In the genomic region with DNA sequence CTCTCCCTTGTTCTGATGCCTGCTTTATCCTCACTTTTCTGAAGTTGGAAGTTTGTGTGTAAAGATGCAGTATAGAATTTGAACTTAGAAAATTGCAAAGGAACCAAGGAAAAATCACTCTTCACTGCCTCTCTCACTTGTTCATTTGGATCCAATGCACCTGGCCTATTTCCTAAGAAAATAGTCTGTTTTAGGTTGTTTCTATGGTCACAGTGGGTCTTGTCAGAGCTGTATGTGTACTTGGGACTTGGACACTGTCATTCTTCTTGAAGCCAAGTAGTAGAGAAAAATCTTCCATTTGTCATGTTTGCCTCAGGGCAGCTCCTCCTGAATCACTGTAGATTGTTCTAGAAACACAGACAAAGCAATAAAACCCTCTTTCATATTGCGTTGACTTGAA, we compare ENCODE assay signal across 19 cellular contexts.
A peak's percentile ranks its signal among the peaks of the same experiment; 100 is the strongest.
DNase-seq lines count a peak whose midpoint lies in the region; ATAC-seq and TF ChIP-seq lines count a peak whose summit lies in the region.
"Had no signal": no experiment of that assay in that cellular context is flagged by ENCODE, and none has a peak within 500 bp of the region (broad histone marks: within the 10 kb centered on the region; RNA-seq: fewer than 3 reads in every experiment).

No MANE protein-coding gene starts in this region.

- no peak for ATAC-seq in naive thymus-derived CD4-positive, alpha-beta T cell

- no peaks in the 10 kb centered on the region for H3K36me3 Mint-ChIP-seq in neural crest cell (ENCODE audit: low read depth)
- no peaks in the 10 kb centered on the region for H3K36me3 Mint-ChIP-seq in type B pancreatic cell
- H3K36me3 Mint-ChIP-seq in naive thymus-derived CD4-positive, alpha-beta T cell, result no peaks in the 10 kb centered on the region
- H3K36me3 Mint-ChIP-seq: immature natural killer cell had no signal

- H3K27ac ChIP-seq in esophagus squamous epithelium, result peak overlapping the region; percentile 3 to 47 (median 33)
- H3K27ac ChIP-seq in naive thymus-derived CD4-positive, alpha-beta T cell (ENCODE audit: low read depth, low read length), result no peak overlapping the region
- no peak overlapping the region for H3K27ac ChIP-seq in ovary
- H3K27ac ChIP-seq: 22Rv1 had no signal

- WGBS in esophagus squamous epithelium, 2 donors, result 65 to 75% methylated on average over 1 of the region's 1 CpG
- 85 to 99% (median 95%) methylated on average over 1 of the region's 1 CpG for WGBS in ovary, 3 donors

- H3K27ac Mint-ChIP-seq in neural crest cell (ENCODE audit: unreplicated experiment) (peak overlapping the region; percentile 72), type B pancreatic cell (peak overlapping the region; percentile 7)
- H3K27ac Mint-ChIP-seq in naive thymus-derived CD4-positive, alpha-beta T cell, result no peak overlapping the region
- H3K27ac Mint-ChIP-seq: CD4-positive, alpha-beta T cell; immature natural killer cell; stimulated activated naive CD8-positive, alpha-beta T cell treated with anti-CD3 and anti-CD28 coated beads, Interleukin-15, Interleukin-2, amounts not matched to agents 100 ng/mL and 50 ng/mL, for 24 hours had no signal

- H3K4me1 Mint-ChIP-seq in neural crest cell (peaks cover 12% of the 10 kb centered on the region), type B pancreatic cell (ENCODE audit: unreplicated experiment) (peaks cover 22% of the 10 kb centered on the region)
- H3K4me1 Mint-ChIP-seq in naive thymus-derived CD4-positive, alpha-beta T cell, result no peaks in the 10 kb centered on the region
- H3K4me1 Mint-ChIP-seq: central memory CD8-positive, alpha-beta T cell; immature natural killer cell had no signal

- TF ChIP-seq POLR2A in esophagus squamous epithelium (IDR thresholded peaks at IDR 0.05), result no peak
- no peak for TF ChIP-seq POLR2A in ovary (IDR thresholded peaks at IDR 0.05)

- peak; percentile 38 for DNase-seq in DMS53 (lab: John Stamatoyannopoulos, UW)
- DNase-seq in DMS53 treated with DMSO at 0.1 percent for 48 hours (lab: John Stamatoyannopoulos, UW; ENCODE audit: unreplicated experiment), result no peak
- DNase-seq in esophagus squamous epithelium (lab: John Stamatoyannopoulos, UW), result no peak
- no peak for DNase-seq in neural crest cell (ENCODE audit: low read depth, low spot score)
- DNase-seq in type B pancreatic cell (ENCODE audit: extremely low spot score, unreplicated experiment), result no peak
- DNase-seq in hypothalamus (lab: John Stamatoyannopoulos, UW), result no peak
- no peak for DNase-seq in naive thymus-derived CD4-positive, alpha-beta T cell
- no peak for DNase-seq in ovary
- DNase-seq: CD4-positive, alpha-beta T cell; GDM1; H9; immature natural killer cell; NCI-H2029 treated with DMSO at 0.1 percent for 48 hours; NCI-H82; retina; SHP77 had no signal

- H3K9me3 Mint-ChIP-seq in neural crest cell, result peaks cover 2% of the 10 kb centered on the region
- peaks cover 5% of the 10 kb centered on the region for H3K9me3 Mint-ChIP-seq in type B pancreatic cell
- H3K9me3 Mint-ChIP-seq in naive thymus-derived CD4-positive, alpha-beta T cell, result no peaks in the 10 kb centered on the region
- H3K9me3 Mint-ChIP-seq: CD4-positive, alpha-beta T cell; H9; immature natural killer cell; stimulated activated naive CD8-positive, alpha-beta T cell treated with anti-CD3 and anti-CD28 coated beads, Interleukin-15, Interleukin-2, amounts not matched to agents 100 ng/mL and 50 ng/mL, for 24 hours had no signal

- H3K4me3 ChIP-seq in esophagus squamous epithelium (no peak overlapping the region), ovary (no peak overlapping the region)
- H3K4me3 ChIP-seq in naive thymus-derived CD4-positive, alpha-beta T cell (ENCODE audit: low read length), result no peak overlapping the region

- TF ChIP-seq EP300 in ovary (IDR thresholded peaks at IDR 0.05), result no peak

- CTCF ChIA-PET in naive thymus-derived CD4-positive, alpha-beta T cell (lab: Charles Lee), result interaction anchor here (0.5 kb wide), 1 partner anchor 299 kb away, joined by 3 read pairs; no protein-coding TSS in a partner anchor

- H3K27me3 Mint-ChIP-seq in neural crest cell (ENCODE audit: low read depth), result no peaks in the 10 kb centered on the region
- H3K27me3 Mint-ChIP-seq in type B pancreatic cell, result no peaks in the 10 kb centered on the region
- H3K27me3 Mint-ChIP-seq in naive thymus-derived CD4-positive, alpha-beta T cell, result peaks cover 0 to 9% (median 0%) of the 10 kb centered on the region in 5 donors
- H3K27me3 Mint-ChIP-seq: central memory CD8-positive, alpha-beta T cell; stimulated activated naive CD8-positive, alpha-beta T cell treated with anti-CD3 and anti-CD28 coated beads, Interleukin-15, Interleukin-2, amounts not matched to agents 100 ng/mL and 50 ng/mL, for 24 hours had no signal

- intact Hi-C loops in esophagus squamous epithelium (cut with DNase I), result loop anchor here (10.0 kb wide), 1 partner anchor 120 kb away; no protein-coding TSS in a partner anchor
- intact Hi-C loops in naive thymus-derived CD4-positive, alpha-beta T cell (cut with micrococcal nuclease), result loop anchor here in 1 of 2 donors (5.0 kb wide), 1 partner anchor 108 kb away; no protein-coding TSS in a partner anchor
- intact Hi-C loops in ovary (cut with DNase I), result no loop called here

- H3K36me3 ChIP-seq in esophagus squamous epithelium, result no peaks in the 10 kb centered on the region
- H3K36me3 ChIP-seq in naive thymus-derived CD4-positive, alpha-beta T cell (ENCODE audit: control insufficient read depth in 2 of 3, insufficient read depth in 3 of 3, low read length in 3 of 3), result no peaks in the 10 kb centered on the region
- H3K36me3 ChIP-seq in ovary, result no peaks in the 10 kb centered on the region

- H3K27me3 ChIP-seq in esophagus squamous epithelium, result no peaks in the 10 kb centered on the region
- H3K27me3 ChIP-seq in naive thymus-derived CD4-positive, alpha-beta T cell (ENCODE audit: control insufficient read depth in 2 of 2, insufficient read depth in 2 of 2, low read length in 2 of 2), result no peaks in the 10 kb centered on the region
- H3K27me3 ChIP-seq in ovary, result no peaks in the 10 kb centered on the region

- H3K9me3 ChIP-seq in esophagus squamous epithelium (no peaks in the 10 kb centered on the region), ovary (no peaks in the 10 kb centered on the region)
- no peaks in the 10 kb centered on the region for H3K9me3 ChIP-seq in naive thymus-derived CD4-positive, alpha-beta T cell (ENCODE audit: control insufficient read depth in 2 of 3, low read length in 3 of 3)

- POLR2A ChIA-PET in naive thymus-derived CD4-positive, alpha-beta T cell (lab: Charles Lee), result no interaction called here

- H3K4me1 ChIP-seq in esophagus squamous epithelium (peaks cover 0 to 34% (median 14%) of the 10 kb centered on the region in 3 donors), ovary (ENCODE audit: insufficient read depth) (peaks cover 2% of the 10 kb centered on the region)
- H3K4me1 ChIP-seq in naive thymus-derived CD4-positive, alpha-beta T cell (ENCODE audit: control insufficient read depth in 2 of 2, insufficient read depth in 2 of 2, low read length in 2 of 2), result no peaks in the 10 kb centered on the region

- no peak for TF ChIP-seq CTCF in esophagus squamous epithelium (IDR thresholded peaks at IDR 0.05)
- TF ChIP-seq CTCF in neural crest cell (conservative IDR thresholded peaks at IDR 0.05), result no peak
- TF ChIP-seq CTCF in type B pancreatic cell (conservative IDR thresholded peaks at IDR 0.05), result no peak
- TF ChIP-seq CTCF in ovary (IDR thresholded peaks at IDR 0.05), result no peak

- H3K4me3 Mint-ChIP-seq in neural crest cell (no peak overlapping the region), type B pancreatic cell (no peak overlapping the region)
- H3K4me3 Mint-ChIP-seq in naive thymus-derived CD4-positive, alpha-beta T cell, result no peak overlapping the region
- H3K4me3 Mint-ChIP-seq: CD4-positive, alpha-beta T cell; central memory CD8-positive, alpha-beta T cell; H9; immature natural killer cell; stimulated activated naive CD8-positive, alpha-beta T cell treated with anti-CD3 and anti-CD28 coated beads, Interleukin-15, Interleukin-2, amounts not matched to agents 100 ng/mL and 50 ng/mL, for 24 hours had no signal

Comparison
In these comparisons a context has a peak if more than half of its experiments do, and no peak if none do; other contexts are left out.
1. H3K27ac ChIP-seq: peak in esophagus squamous epithelium (4 of 4); none in naive thymus-derived CD4-positive, alpha-beta T cell (single experiment) and ovary (0 of 2).
2. H3K27ac Mint-ChIP-seq: peak in neural crest cell (single experiment) and type B pancreatic cell (single experiment); none in naive thymus-derived CD4-positive, alpha-beta T cell (0 of 9).